In genomic region chr12:28172434-28173030, GRCh38 we compare ENCODE assay signal across 7 cellular contexts. TPM values are rescaled to one million over a fixed set of nuclear protein-coding genes. Genes with fewer than 3 reads are reported as not detected.
DNase-seq lines count a peak whose midpoint lies in the region; ATAC-seq, FAIRE-seq and TF ChIP-seq lines count a peak whose summit lies in the region.

No MANE protein-coding gene starts in this region.

- no peaks in the 10 kb centered on the region for H3K36me3 ChIP-seq in CD4-positive, alpha-beta memory T cell (ENCODE audit: insufficient read depth, low read length)

- H3K27ac Mint-ChIP-seq in CD4-positive, alpha-beta memory T cell: no peak overlapping the region

- H3K9me3 ChIP-seq in CD4-positive, alpha-beta memory T cell (ENCODE audit: control insufficient read depth in 1 of 2, low read length in 2 of 2): no peaks in the 10 kb centered on the region

- peaks cover 0 to 7% (median 6%) of the 10 kb centered on the region in 4 donors for H3K4me1 Mint-ChIP-seq in CD4-positive, alpha-beta memory T cell

- intact Hi-C loops in CD4-positive, alpha-beta memory T cell (cut with micrococcal nuclease): no loop called here

- H3K4me3 ChIP-seq in WI38 (ENCODE audit: low read depth, low read length): no peak overlapping the region
- no peak overlapping the region for H3K4me3 ChIP-seq in CD4-positive, alpha-beta memory T cell (ENCODE audit: low read length in 2 of 2)

- peak; percentile 90 for FAIRE-seq in islet of Langerhans (lab: Jason Lieb, UNC)

- H3K27me3 ChIP-seq in CD4-positive, alpha-beta memory T cell (ENCODE audit: insufficient read depth, low read length): no peaks in the 10 kb centered on the region

- no peak overlapping the region for H3K4me3 Mint-ChIP-seq in CD4-positive, alpha-beta memory T cell

- H3K4me1 ChIP-seq in CD4-positive, alpha-beta memory T cell (ENCODE audit: insufficient read depth, low read length): no peaks in the 10 kb centered on the region

- H3K36me3 Mint-ChIP-seq in CD4-positive, alpha-beta memory T cell: no peaks in the 10 kb centered on the region

- peak; percentile 46 for TF ChIP-seq CTCF in GM12872 (IDR thresholded peaks at IDR 0.05; ENCODE audit: insufficient read depth, low read depth, low read length)
- peak; percentile 51; the same call in 1 of the 2 replicates for TF ChIP-seq CTCF in WI38 (IDR thresholded peaks at IDR 0.05; ENCODE audit: low read depth, low read length)

- H3K27ac ChIP-seq in CD4-positive, alpha-beta memory T cell (ENCODE audit: low read depth, low read length): no peak overlapping the region

- CTCF ChIA-PET in CD4-positive, alpha-beta memory T cell (lab: Charles Lee; ENCODE audit: partially characterized antibody): no interaction called here

- peaks cover 0 to 5% (median under 1%) of the 10 kb centered on the region in 8 donors for H3K9me3 Mint-ChIP-seq in CD4-positive, alpha-beta memory T cell

- H3K27me3 Mint-ChIP-seq in CD4-positive, alpha-beta memory T cell: no peaks in the 10 kb centered on the region

- DNase-seq in NCI-H128 (lab: John Stamatoyannopoulos, UW; ENCODE audit: unreplicated experiment): peak; percentile 39
- no peak for DNase-seq in CD4-positive, alpha-beta memory T cell
- DNase-seq in DMS153 treated with DMSO at 0.1 percent for 48 hours (lab: John Stamatoyannopoulos, UW; ENCODE audit: unreplicated experiment): no peak

- POLR2A ChIA-PET in CD4-positive, alpha-beta memory T cell (lab: Charles Lee; ENCODE audit: partially characterized antibody): no interaction called here

- no peak for ATAC-seq in GM21390 (IDR thresholded peaks at IDR 0.05; ENCODE audit: unreplicated experiment)

RNA-seq across cellular contexts. Expression of gene CCDC91, which starts 17.7 kb away (rescaled TPM):
- total RNA-seq in CD4-positive, alpha-beta memory T cell: 10 to 100 TPM; 83.9 to 88.4 TPM
- polyA plus RNA-seq in CD4-positive, alpha-beta memory T cell: 10 to 100 TPM; 56.9 to 57.7 TPM
